Comparison of ENCODE assay signal across 22 cellular contexts in genomic region chr3:103706671-103707070, GRCh38.
"Had no signal": no experiment of that assay in that cellular context is flagged by ENCODE, and none has a peak within 500 bp of the region (broad histone marks: within the 10 kb centered on the region; RNA-seq: fewer than 3 reads in every experiment).

No MANE protein-coding gene starts in this region.

- ATAC-seq: K562, Panc1, PC-3, Right ventricle myocardium inferior had no signal

- H3K4me1 ChIP-seq: SJCRH30 had no signal

- H3K9me3 ChIP-seq: SJCRH30 had no signal

- H3K36me3 ChIP-seq: SJCRH30 had no signal

- H3K27ac ChIP-seq: HL-60, KMS-11, RWPE1, SJCRH30, SK-N-MC had no signal

- H3K4me3 ChIP-seq: K562, SJCRH30, SK-N-MC had no signal

- DNase-seq: Kasumi-1; MM.1S; NCI-H1092 treated with DMSO at 0.1 percent for 48 hours; NCI-H1436; NCI-H187; NCI-H2029; NCI-H2081 treated with DMSO at 0.1 percent for 48 hours; NCI-H2171 treated with DMSO at 0.1 percent for 48 hours; NCI-H524; NCI-H526 treated with DMSO at 0.1 percent for 48 hours; NCI-H748 treated with DMSO at 0.1 percent for 48 hours; NK-92 treated with Interleukin-12 subunit alpha and Interleukin-12 subunit beta, amount 100 ng/mL, for 24 hours; PC-3; SHP77 treated with DMSO at 0.1 percent for 48 hours; SJCRH30 had no signal
